Comparison of ENCODE assay signal across 6 cellular contexts in the genomic region with DNA sequence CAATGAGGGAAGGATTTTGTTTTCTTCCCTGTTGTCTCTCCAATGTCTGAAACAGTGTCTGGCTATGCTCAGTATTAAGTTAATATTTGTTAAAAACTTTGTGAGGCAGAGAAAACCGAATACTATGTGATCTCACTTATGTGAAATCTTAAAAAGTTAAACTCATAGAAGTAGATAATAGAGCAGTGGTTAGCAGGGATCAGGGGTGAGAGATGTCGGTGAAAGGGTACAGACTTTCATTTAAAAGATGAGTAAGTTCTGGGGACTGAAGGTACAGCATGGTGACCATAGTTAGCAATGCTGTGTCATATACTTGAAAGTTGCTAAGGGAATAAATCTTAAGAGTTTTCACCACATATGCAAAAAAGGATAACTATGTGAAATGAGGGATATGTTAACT.
"Had no signal": no experiment of that assay in that cellular context is flagged by ENCODE, and none has a peak within 500 bp of the region (broad histone marks: within the 10 kb centered on the region; RNA-seq: fewer than 3 reads in every experiment).

No MANE protein-coding gene starts in this region.

- H3K4me1 ChIP-seq: HAP-1 had no signal

- H3K9ac ChIP-seq: GM23248 had no signal

- H2AFZ ChIP-seq: GM23248 had no signal

- H3K4me3 ChIP-seq: GM23248, HAP-1 had no signal

- H3K36me3 ChIP-seq: HAP-1 had no signal

- DNase-seq: GM23248, GOT3, H7, HFFc6 had no signal

- H3K27ac ChIP-seq: GM23248, HL-60 had no signal

- H3K9me3 ChIP-seq: HAP-1 had no signal
